Comparison of ENCODE assay signal across 8 cellular contexts in the genomic region with DNA sequence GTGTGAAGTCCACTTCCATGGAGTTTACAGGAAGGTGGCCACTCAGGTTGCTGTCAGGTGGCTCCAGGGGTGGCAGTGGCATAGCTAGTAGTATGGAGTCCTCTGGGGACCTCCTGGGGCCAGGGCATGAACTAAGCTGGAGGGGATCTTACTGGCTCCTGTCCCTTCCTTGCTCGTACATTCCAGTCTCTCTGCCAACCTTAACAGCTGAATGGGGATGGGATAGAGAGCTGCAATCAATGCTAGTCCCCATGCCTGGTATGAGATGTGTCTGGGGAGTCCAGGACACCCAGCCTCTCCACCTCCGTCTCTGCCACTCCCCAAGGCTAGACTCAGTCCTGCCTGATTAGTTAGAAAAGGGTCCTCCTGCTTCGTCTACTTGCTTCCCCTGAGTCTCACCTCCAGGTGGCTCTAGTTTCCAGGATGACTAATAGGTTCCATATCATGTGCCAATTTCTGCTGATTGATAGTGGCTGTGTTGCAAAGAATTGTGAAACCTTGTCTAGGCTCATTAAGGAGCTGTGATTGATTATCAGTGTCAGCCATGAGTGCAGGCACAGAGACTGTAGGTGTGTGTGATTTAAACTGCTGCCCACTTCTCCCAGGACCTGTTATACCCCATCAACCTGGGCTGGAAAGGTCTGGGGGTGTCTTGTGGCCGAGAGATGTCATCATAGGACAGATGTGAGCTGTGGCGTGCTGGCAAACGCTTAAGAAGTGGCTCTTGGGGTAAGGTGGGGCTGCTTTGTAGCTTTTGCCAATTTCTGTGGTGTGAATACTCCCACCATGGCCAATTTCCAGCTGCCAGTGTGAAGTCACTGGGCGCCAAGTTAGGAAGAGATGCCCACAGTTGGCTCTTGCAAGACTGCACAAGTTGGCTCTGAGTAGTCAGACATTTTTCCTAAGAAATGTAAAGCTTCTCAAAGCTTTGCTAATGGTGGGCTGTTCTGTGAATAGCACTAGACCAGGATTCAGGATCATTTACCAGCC. TPM values are rescaled to one million over a fixed set of nuclear protein-coding genes. Genes with fewer than 3 reads are reported as not detected.
DNase-seq lines count a peak whose midpoint lies in the region; ATAC-seq and TF ChIP-seq lines count a peak whose summit lies in the region.

No MANE protein-coding gene starts in this region.

- no peak for TF ChIP-seq POLR2A in body of pancreas (IDR thresholded peaks at IDR 0.05)

- peak; percentile 49 for TF ChIP-seq RAD21 in neural cell (conservative IDR thresholded peaks at IDR 0.05)

- H3K9ac ChIP-seq in neural cell (ENCODE audit: low read length) = no peak overlapping the region

- H3K27me3 ChIP-seq in body of pancreas = no peaks in the 10 kb centered on the region
- no peaks in the 10 kb centered on the region for H3K27me3 ChIP-seq in neural cell (ENCODE audit: insufficient read depth, low read depth, low read length)

- ATAC-seq in body of pancreas (peak; percentile 86), HG02642 (IDR thresholded peaks at IDR 0.05; ENCODE audit: poor library complexity, unreplicated experiment) (no peak)

- H3K4me2 ChIP-seq in neural cell (ENCODE audit: low read length) = no peak overlapping the region

- peak; percentile 37; the same call in 1 of the 2 replicates for TF ChIP-seq CTCF in LNCAP (IDR thresholded peaks at IDR 0.05)
- peak in 5 of 7 experiments; percentile 8 to 65 (median 57) for TF ChIP-seq CTCF in body of pancreas (IDR thresholded peaks at IDR 0.05)
- TF ChIP-seq CTCF in neural cell (IDR thresholded peaks at IDR 0.05; ENCODE audit: poor library complexity, severe bottlenecking) = peak; percentile 56
- no peak for TF ChIP-seq CTCF in GM13977 (IDR thresholded peaks at IDR 0.05; ENCODE audit: extremely low read depth, insufficient read depth, missing control alignments)

- H3K79me2 ChIP-seq in neural cell (replicated peaks; ENCODE audit: insufficient read depth, low read length) = no peaks in the 10 kb centered on the region

- DNase-seq in EL (peak; percentile 67), body of pancreas (peak in 3 of 4 donors; percentile 32 to 71 (median 63)), GM13977 (ENCODE audit: low spot score) (no peak), cerebellar nuclear complex (lab: John Stamatoyannopoulos, UW) (no peak)
- no peak for DNase-seq in activated naive CD4-positive, alpha-beta T cell treated with anti-CD3 and anti-CD28 coated beads, Interleukin-2, amount 50 U/mL, for 16 hours

- intact Hi-C loops in body of pancreas (cut with DNase I) = no loop called here

- no peak overlapping the region for H3K4me3 ChIP-seq in body of pancreas
- no peak overlapping the region for H3K4me3 ChIP-seq in neural cell (ENCODE audit: low read length)

- no peaks in the 10 kb centered on the region for H3K9me2 ChIP-seq in neural cell (ENCODE audit: insufficient read depth, low read length)

- H3K4me1 ChIP-seq in body of pancreas = no peaks in the 10 kb centered on the region

- H4K20me1 ChIP-seq in neural cell (ENCODE audit: insufficient read depth) = no peaks in the 10 kb centered on the region

- H3K27ac ChIP-seq in body of pancreas = no peak overlapping the region
- no peak overlapping the region for H3K27ac ChIP-seq in neural cell (ENCODE audit: low read length)

- H3K9me3 ChIP-seq in body of pancreas = no peaks in the 10 kb centered on the region
- no peaks in the 10 kb centered on the region for H3K9me3 ChIP-seq in neural cell (ENCODE audit: low read length)

- no peak overlapping the region for H2AFZ ChIP-seq in neural cell (ENCODE audit: low read depth, low read length)

- H3K36me3 ChIP-seq in body of pancreas (replicated peaks in 1 of 2; ENCODE audit: insufficient read depth in 1 of 2, low read depth in 2 of 2) = no peaks in the 10 kb centered on the region
- no peaks in the 10 kb centered on the region for H3K36me3 ChIP-seq in neural cell (ENCODE audit: insufficient read depth, low read length)

- no peak for TF ChIP-seq EP300 in neural cell (conservative IDR thresholded peaks at IDR 0.05; ENCODE audit: poor library complexity, severe bottlenecking)

- 34 to 39% methylated on average over 5 to 7 of the region's 7 CpGs for WGBS in body of pancreas, 2 donors

- H3F3A ChIP-seq in neural cell (ENCODE audit: insufficient read depth, low read length, poor library complexity, severe bottlenecking) = no peaks in the 10 kb centered on the region

- in situ Hi-C loops in GM13977 (cut with MboI; ENCODE audit: low pct_unique_long_range_greater_than_20kb, low sequenced_read_pairs, unreplicated experiment) = no loop called here

TF ChIP-seq in neural cell, 6 proteins besides CTCF, POLR2A, EP300 and RAD21:
- TF ChIP-seq SMC3 (conservative IDR thresholded peaks at IDR 0.05; ENCODE audit: poor library complexity) (peak; percentile 47), EZH2 (IDR thresholded peaks at IDR 0.05; ENCODE audit: borderline replicate concordance, insufficient read depth, low read length, poor library complexity, severe bottlenecking) (no peak), TAF1 (IDR thresholded peaks at IDR 0.05; ENCODE audit: low read depth) (no peak), POLR2AphosphoS5 (IDR thresholded peaks at IDR 0.05) (no peak)
TF ChIP-seq in neural cell: peak in this region for 1.

RNA-seq across cellular contexts. Expression of a gene that starts 59.8 kb away (rescaled TPM):
- 1 to 10 TPM in 1 of 2 donors, not detected in 1; 2.3 TPM for total RNA-seq in body of pancreas
- 4.7 and 4.9 TPM in 2 replicates for polyA plus RNA-seq in neural cell
- polyA minus RNA-seq in neural cell = 1.0 and 1.2 TPM in 2 replicates

Comparison
In these comparisons a context has a peak if more than half of its experiments do, and no peak if none do; other contexts are left out.
1. DNase-seq: peak in EL (single experiment) and body of pancreas (3 of 4); none in GM13977 (single experiment), cerebellar nuclear complex (0 of 2) and activated naive CD4-positive, alpha-beta T cell treated with anti-CD3 and anti-CD28 coated beads, Interleukin-2, amount 50 U/mL, for 16 hours (single experiment).